34 cellular contexts compared by ENCODE assay signal in genomic region chr10:61299156-61299555, GRCh38.
"Had no signal": no experiment of that assay in that cellular context is flagged by ENCODE, and none has a peak within 500 bp of the region (broad histone marks: within the 10 kb centered on the region; RNA-seq: fewer than 3 reads in every experiment).

No MANE protein-coding gene starts in this region.

- H3K27me3 ChIP-seq: adrenal gland, body of pancreas, brain microvascular endothelial cell, breast epithelium had no signal

- H3K36me3 ChIP-seq: adrenal gland, brain microvascular endothelial cell, breast epithelium had no signal

- FAIRE-seq: astrocyte, colon, TTC549 had no signal

- H3K27ac ChIP-seq: adrenal gland, body of pancreas, brain microvascular endothelial cell, breast epithelium, VCaP had no signal

- DNase-seq: activated B cell treated with CpG ODN at 0.5 μM for 24 hours; activated CD4-positive, alpha-beta memory T cell treated with anti-CD3 and anti-CD28 coated beads for 36 hours; activated CD4-positive, alpha-beta T cell treated with anti-CD3 and anti-CD28 coated beads for 4 hours; activated CD4-positive, alpha-beta T cell treated with anti-CD3 and anti-CD28 coated beads, Interleukin-2, amount 10 ng/mL, durations not matched to agents 24 days and 14 days; activated CD4-positive, alpha-beta T cell treated with anti-CD3 and anti-CD28 coated beads, Interleukin-2, amount 50 U/mL, for 1 hour; activated CD4-positive, alpha-beta T cell treated with anti-CD3 and anti-CD28 coated beads, Interleukin-2, amount 50 U/mL, for 4 hours; activated CD4-positive, CD25-positive, alpha-beta regulatory T cell treated with anti-CD3 and anti-CD28 coated beads, Interleukin-2, amount 50 U/mL, for 72 hours; activated CD8-positive, alpha-beta memory T cell treated with anti-CD3 and anti-CD28 coated beads, Interleukin-2, amount 50 U/mL, for 4 hours; activated CD8-positive, alpha-beta T cell treated with anti-CD3 and anti-CD28 coated beads for 36 hours; activated effector memory CD4-positive, alpha-beta T cell treated with anti-CD3 and anti-CD28 coated beads, Interleukin-2, amount 50 U/mL, for 16 hours; activated gamma-delta T cell treated with Interleukin-2 at 50 U/mL for 16 hours; activated naive CD4-positive, alpha-beta T cell; activated naive CD4-positive, alpha-beta T cell treated with anti-CD3 and anti-CD28 coated beads for 36 hours; activated naive CD4-positive, alpha-beta T cell treated with anti-CD3 and anti-CD28 coated beads, Interleukin-2, amount 50 U/mL, for 16 hours; activated naive CD8-positive, alpha-beta T cell treated with anti-CD3 and anti-CD28 coated beads for 36 hours; activated T-cell treated with anti-CD3 and anti-CD28 coated beads for 4 hours; activated T-cell treated with anti-CD3 and anti-CD28 coated beads, Interleukin-2, amount 50 U/mL, for 1 hour; activated T-cell treated with anti-CD3 and anti-CD28 coated beads, Interleukin-2, amount 50 U/mL, for 4 hours; activated T-cell treated with anti-CD3 and anti-CD28 coated beads, Interleukin-2, amount 50 U/mL, for 72 hours; adrenal gland; amniotic stem cell; aorta; body of pancreas; brain microvascular endothelial cell; central memory CD4-positive, alpha-beta T cell; T-helper 2 cell; T-helper 9 cell had no signal

- ATAC-seq: activated CD8-positive, alpha-beta T cell treated with anti-CD3 and anti-CD28 coated beads for 36 hours; activated naive CD4-positive, alpha-beta T cell treated with anti-CD3 and anti-CD28 coated beads, Interleukin-2, amount 50 U/mL, for 72 hours; activated T-cell treated with anti-CD3 and anti-CD28 coated beads, Interleukin-2, amount 50 U/mL, for 4 hours; activated T-cell treated with anti-CD3 and anti-CD28 coated beads, Interleukin-2, amount 50 U/mL, for 72 hours; activated T-helper 17 cell treated with anti-CD3 and anti-CD28 coated beads, Interleukin-2, amount 50 U/mL, for 72 hours; body of pancreas had no signal

- H3K4me3 ChIP-seq: adrenal gland, body of pancreas, breast epithelium had no signal

- H3K4me1 ChIP-seq: body of pancreas, breast epithelium had no signal

- H3K9me3 ChIP-seq: adrenal gland had no signal
